ENCODE assay signal across 1 cellular context in the genomic region with DNA sequence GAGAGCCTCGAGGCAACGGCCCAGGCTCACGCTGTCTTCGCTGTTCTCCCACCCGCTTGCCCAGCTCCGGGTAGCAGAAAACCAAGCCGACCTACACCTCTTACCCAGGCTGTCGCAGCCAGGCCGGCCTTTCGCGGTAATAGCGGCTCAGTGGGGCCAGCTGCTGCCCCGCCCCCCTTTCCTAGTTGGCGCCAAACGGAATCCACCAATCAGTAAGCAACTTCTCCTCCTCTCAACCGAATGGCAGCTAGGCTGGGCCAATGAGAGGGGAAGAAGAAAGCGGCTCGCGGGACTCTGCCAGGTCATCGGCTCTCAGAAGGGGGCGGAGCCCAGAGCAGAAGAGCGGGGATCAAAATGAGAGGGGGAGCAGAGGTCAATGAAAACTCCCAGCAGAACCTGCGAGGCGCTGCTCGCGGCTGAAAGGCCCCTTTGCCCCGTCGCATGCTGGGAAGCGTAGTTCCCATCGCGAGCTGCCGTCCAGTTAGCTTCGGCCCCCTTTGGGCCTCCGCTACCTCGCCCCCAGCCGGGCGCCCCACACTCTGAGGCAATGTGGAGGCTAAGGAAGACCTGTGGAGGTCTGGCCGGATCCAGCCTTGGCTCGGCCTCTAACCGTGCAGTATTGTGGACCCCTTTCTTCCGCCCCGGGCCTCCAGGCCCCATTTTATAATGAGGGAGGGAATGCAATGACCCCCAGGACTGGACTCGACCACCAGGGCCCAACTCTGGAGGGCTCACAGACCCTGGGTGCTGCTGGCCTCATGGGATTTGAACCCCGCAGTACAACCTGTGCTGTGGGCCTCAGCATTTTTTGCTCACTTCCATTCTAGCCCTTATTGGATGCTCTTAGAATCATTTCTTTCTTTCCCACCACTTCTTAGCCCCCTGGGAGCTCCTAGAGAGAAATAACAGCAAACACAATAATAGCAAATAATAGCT.
A peak's percentile ranks its signal among the peaks of the same experiment; 100 is the strongest.
TF ChIP-seq lines count a peak whose summit lies in the region.

A gene (minus strand): TSS at position 152 of the 936 bp plus-strand sequence. CDS start 470 bp downstream, outside the sequence.

TF ChIP-seq in K562, 482 proteins besides CTCF, POLR2A, EP300 and RAD21 (continued from another document):
- TF ChIP-seq, protein P1, sequence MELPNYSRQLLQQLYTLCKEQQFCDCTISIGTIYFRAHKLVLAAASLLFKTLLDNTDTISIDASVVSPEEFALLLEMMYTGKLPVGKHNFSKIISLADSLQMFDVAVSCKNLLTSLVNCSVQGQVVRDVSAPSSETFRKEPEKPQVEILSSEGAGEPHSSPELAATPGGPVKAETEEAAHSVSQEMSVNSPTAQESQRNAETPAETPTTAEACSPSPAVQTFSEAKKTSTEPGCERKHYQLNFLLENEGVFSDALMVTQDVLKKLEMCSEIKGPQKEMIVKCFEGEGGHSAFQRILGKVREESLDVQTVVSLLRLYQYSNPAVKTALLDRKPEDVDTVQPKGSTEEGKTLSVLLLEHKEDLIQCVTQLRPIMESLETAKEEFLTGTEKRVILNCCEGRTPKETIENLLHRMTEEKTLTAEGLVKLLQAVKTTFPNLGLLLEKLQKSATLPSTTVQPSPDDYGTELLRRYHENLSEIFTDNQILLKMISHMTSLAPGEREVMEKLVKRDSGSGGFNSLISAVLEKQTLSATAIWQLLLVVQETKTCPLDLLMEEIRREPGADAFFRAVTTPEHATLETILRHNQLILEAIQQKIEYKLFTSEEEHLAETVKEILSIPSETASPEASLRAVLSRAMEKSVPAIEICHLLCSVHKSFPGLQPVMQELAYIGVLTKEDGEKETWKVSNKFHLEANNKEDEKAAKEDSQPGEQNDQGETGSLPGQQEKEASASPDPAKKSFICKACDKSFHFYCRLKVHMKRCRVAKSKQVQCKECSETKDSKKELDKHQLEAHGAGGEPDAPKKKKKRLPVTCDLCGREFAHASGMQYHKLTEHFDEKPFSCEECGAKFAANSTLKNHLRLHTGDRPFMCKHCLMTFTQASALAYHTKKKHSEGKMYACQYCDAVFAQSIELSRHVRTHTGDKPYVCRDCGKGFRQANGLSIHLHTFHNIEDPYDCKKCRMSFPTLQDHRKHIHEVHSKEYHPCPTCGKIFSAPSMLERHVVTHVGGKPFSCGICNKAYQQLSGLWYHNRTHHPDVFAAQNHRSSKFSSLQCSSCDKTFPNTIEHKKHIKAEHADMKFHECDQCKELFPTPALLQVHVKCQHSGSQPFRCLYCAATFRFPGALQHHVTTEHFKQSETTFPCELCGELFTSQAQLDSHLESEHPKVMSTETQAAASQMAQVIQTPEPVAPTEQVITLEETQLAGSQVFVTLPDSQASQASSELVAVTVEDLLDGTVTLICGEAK (IDR thresholded peaks at IDR 0.05), result no peak
- TF ChIP-seq, protein P1 (CRISPR knock-in tag; IDR thresholded peaks at IDR 0.05), result no peak
- no peak for TF ChIP-seq ZNF384 (IDR thresholded peaks at IDR 0.05; ENCODE audit: low read depth, low read length)
- TF ChIP-seq, protein P2, sequence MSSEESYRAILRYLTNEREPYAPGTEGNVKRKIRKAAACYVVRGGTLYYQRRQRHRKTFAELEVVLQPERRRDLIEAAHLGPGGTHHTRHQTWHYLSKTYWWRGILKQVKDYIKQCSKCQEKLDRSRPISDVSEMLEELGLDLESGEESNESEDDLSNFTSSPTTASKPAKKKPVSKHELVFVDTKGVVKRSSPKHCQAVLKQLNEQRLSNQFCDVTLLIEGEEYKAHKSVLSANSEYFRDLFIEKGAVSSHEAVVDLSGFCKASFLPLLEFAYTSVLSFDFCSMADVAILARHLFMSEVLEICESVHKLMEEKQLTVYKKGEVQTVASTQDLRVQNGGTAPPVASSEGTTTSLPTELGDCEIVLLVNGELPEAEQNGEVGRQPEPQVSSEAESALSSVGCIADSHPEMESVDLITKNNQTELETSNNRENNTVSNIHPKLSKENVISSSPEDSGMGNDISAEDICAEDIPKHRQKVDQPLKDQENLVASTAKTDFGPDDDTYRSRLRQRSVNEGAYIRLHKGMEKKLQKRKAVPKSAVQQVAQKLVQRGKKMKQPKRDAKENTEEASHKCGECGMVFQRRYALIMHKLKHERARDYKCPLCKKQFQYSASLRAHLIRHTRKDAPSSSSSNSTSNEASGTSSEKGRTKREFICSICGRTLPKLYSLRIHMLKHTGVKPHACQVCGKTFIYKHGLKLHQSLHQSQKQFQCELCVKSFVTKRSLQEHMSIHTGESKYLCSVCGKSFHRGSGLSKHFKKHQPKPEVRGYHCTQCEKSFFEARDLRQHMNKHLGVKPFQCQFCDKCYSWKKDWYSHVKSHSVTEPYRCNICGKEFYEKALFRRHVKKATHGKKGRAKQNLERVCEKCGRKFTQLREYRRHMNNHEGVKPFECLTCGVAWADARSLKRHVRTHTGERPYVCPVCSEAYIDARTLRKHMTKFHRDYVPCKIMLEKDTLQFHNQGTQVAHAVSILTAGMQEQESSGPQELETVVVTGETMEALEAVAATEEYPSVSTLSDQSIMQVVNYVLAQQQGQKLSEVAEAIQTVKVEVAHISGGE (CRISPR knock-in tag; IDR thresholded peaks at IDR 0.05), result no peak
- TF ChIP-seq RBM39 (optimal IDR thresholded peaks at IDR 0.05; ENCODE audit: low read depth, low read length), result no peak
- no peak for TF ChIP-seq MECOM (CRISPR knock-in tag; IDR thresholded peaks at IDR 0.05)
- no peak for TF ChIP-seq GABPB2 (CRISPR knock-in tag; conservative IDR thresholded peaks at IDR 0.05)
- TF ChIP-seq RBM34 (IDR thresholded peaks at IDR 0.05; ENCODE audit: borderline replicate concordance, insufficient read depth, low read length), result no peak
- TF ChIP-seq, protein P3, sequence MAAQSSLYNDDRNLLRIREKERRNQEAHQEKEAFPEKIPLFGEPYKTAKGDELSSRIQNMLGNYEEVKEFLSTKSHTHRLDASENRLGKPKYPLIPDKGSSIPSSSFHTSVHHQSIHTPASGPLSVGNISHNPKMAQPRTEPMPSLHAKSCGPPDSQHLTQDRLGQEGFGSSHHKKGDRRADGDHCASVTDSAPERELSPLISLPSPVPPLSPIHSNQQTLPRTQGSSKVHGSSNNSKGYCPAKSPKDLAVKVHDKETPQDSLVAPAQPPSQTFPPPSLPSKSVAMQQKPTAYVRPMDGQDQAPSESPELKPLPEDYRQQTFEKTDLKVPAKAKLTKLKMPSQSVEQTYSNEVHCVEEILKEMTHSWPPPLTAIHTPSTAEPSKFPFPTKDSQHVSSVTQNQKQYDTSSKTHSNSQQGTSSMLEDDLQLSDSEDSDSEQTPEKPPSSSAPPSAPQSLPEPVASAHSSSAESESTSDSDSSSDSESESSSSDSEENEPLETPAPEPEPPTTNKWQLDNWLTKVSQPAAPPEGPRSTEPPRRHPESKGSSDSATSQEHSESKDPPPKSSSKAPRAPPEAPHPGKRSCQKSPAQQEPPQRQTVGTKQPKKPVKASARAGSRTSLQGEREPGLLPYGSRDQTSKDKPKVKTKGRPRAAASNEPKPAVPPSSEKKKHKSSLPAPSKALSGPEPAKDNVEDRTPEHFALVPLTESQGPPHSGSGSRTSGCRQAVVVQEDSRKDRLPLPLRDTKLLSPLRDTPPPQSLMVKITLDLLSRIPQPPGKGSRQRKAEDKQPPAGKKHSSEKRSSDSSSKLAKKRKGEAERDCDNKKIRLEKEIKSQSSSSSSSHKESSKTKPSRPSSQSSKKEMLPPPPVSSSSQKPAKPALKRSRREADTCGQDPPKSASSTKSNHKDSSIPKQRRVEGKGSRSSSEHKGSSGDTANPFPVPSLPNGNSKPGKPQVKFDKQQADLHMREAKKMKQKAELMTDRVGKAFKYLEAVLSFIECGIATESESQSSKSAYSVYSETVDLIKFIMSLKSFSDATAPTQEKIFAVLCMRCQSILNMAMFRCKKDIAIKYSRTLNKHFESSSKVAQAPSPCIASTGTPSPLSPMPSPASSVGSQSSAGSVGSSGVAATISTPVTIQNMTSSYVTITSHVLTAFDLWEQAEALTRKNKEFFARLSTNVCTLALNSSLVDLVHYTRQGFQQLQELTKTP (IDR thresholded peaks at IDR 0.05; ENCODE audit: low read depth in 1 of 2, partially characterized antibody in 2 of 2), result peak in 1 of 2 experiments; percentile 94
- peak; percentile 64; the same call in 1 of the 2 replicates for TF ChIP-seq HDAC2 (IDR thresholded peaks at IDR 0.05)
TF ChIP-seq in K562: peak in this region for 79.
